25 cellular contexts compared by ENCODE assay signal in the genomic region with DNA sequence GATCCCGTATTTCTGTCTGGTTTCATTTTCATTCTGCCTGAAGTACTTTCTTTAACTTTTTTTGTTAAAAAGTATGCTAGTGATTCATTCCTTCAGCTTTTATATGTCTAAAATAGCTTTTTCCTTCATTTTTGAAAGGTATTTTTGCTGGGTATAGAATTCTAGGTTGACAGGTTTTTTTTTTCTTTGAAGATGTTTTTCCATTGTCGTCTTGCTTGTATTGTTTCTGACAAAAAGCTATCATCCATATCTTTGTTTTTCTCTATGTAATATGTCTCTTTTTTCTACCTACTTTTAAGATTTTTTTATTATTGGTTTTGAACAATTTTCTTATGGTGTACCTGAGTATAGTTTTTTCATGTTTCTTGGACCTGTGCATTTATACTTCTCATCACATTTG.
"Had no signal": no experiment of that assay in that cellular context is flagged by ENCODE, and none has a peak within 500 bp of the region (broad histone marks: within the 10 kb centered on the region; RNA-seq: fewer than 3 reads in every experiment).

No MANE protein-coding gene starts in this region.

- H3K4me3 ChIP-seq: cardiac muscle cell, SJCRH30 had no signal

- H3K4me1 ChIP-seq: SJCRH30 had no signal

- H3K27me3 ChIP-seq: brain microvascular endothelial cell, cardiac muscle cell, SJCRH30 had no signal

- ATAC-seq: activated T-cell treated with anti-CD3 and anti-CD28 coated beads, Interleukin-2, amount 50 U/mL, for 4 hours; Panc1; SK-N-SH treated with all-trans-retinoic acid at 6 μM for 48 hours had no signal

- DNase-seq: activated B cell treated with CpG ODN at 0.5 μM for 24 hours; activated CD4-positive, alpha-beta T cell treated with anti-CD3 and anti-CD28 coated beads for 1 hour; activated CD4-positive, alpha-beta T cell treated with anti-CD3 and anti-CD28 coated beads, Interleukin-2, amount 10 ng/mL, durations not matched to agents 24 days and 14 days; activated CD4-positive, alpha-beta T cell treated with anti-CD3 and anti-CD28 coated beads, Interleukin-2, amount 50 U/mL, for 48 hours; activated effector memory CD4-positive, alpha-beta T cell treated with anti-CD3 and anti-CD28 coated beads, Interleukin-2, amount 50 U/mL, for 16 hours; activated naive CD4-positive, alpha-beta T cell treated with Interleukin-2 at 50 U/mL for 16 hours; activated T-cell treated with anti-CD3 and anti-CD28 coated beads, Interleukin-2, amount 50 U/mL, for 4 hours; brain microvascular endothelial cell; Karpas-422; MM.1S; NCI-H1105; NCI-H1436; NCI-H1694 treated with DMSO at 0.1 percent for 48 hours; NCI-H2029 treated with DMSO at 0.1 percent for 48 hours; NCI-H345; NCI-H510A; NCI-H526 treated with DMSO at 0.1 percent for 48 hours; NCI-H82; Right ventricle myocardium superior; SJCRH30; SW 1271 had no signal

- H3K27ac ChIP-seq: brain microvascular endothelial cell, cardiac muscle cell, RWPE1, SJCRH30 had no signal
